18 cellular contexts compared by ENCODE assay signal in genomic region chr1:173295995-173296394, GRCh38.
DNase-seq lines count a peak whose midpoint lies in the region; ATAC-seq and TF ChIP-seq lines count a peak whose summit lies in the region.
"Had no signal": no experiment of that assay in that cellular context is flagged by ENCODE, and none has a peak within 500 bp of the region (broad histone marks: within the 10 kb centered on the region; RNA-seq: fewer than 3 reads in every experiment).

No MANE protein-coding gene starts in this region.

- H3F3A ChIP-seq in GM23248 (ENCODE audit: insufficient read depth), result peaks cover 45% of the 10 kb centered on the region

- POLR2A ChIA-PET in naive thymus-derived CD4-positive, alpha-beta T cell (lab: Charles Lee), result no interaction called here

- peaks cover 30% of the 10 kb centered on the region for H3K9me3 Mint-ChIP-seq in dendritic cell treated with granulocyte-macrophage colony-stimulating factor and Interleukin-4, amounts not matched to agents 40 ng/mL and 50 ng/mL, for 4 days
- H3K9me3 Mint-ChIP-seq in naive thymus-derived CD4-positive, alpha-beta T cell, result peaks cover 0 to 14% (median 1%) of the 10 kb centered on the region in 11 donors
- peaks cover 5% of the 10 kb centered on the region for H3K9me3 Mint-ChIP-seq in activated T-helper 2 cell treated with anti-CD3 and anti-CD28 coated beads, Interferon-gamma antibody, Interleukin-2, Interleukin-4, amounts not matched to agents 10 μg/mL and 5 μg/mL and 100 μg/mL, durations not matched to agents 14 hours and 24 hours and 36 hours
- H3K9me3 Mint-ChIP-seq: H9 had no signal

- H3K9me3 ChIP-seq in GM23248 (ENCODE audit: low read depth), result no peaks in the 10 kb centered on the region
- H3K9me3 ChIP-seq in naive thymus-derived CD4-positive, alpha-beta T cell (ENCODE audit: control insufficient read depth in 2 of 3, low read length in 3 of 3), result no peaks in the 10 kb centered on the region
- H3K9me3 ChIP-seq: adrenal gland, SJCRH30, testis had no signal

- peak overlapping the region; percentile 78 for H3K27ac Mint-ChIP-seq in dendritic cell treated with granulocyte-macrophage colony-stimulating factor and Interleukin-4, amounts not matched to agents 40 ng/mL and 50 ng/mL, for 4 days
- no peak overlapping the region for H3K27ac Mint-ChIP-seq in naive thymus-derived CD4-positive, alpha-beta T cell
- no peak overlapping the region for H3K27ac Mint-ChIP-seq in activated T-helper 2 cell treated with anti-CD3 and anti-CD28 coated beads, Interferon-gamma antibody, Interleukin-2, Interleukin-4, amounts not matched to agents 10 μg/mL and 5 μg/mL and 100 μg/mL, durations not matched to agents 14 hours and 24 hours and 36 hours
- H3K27ac Mint-ChIP-seq: B cell, H9 had no signal

- no peaks in the 10 kb centered on the region for H3K36me3 ChIP-seq in GM23248 (ENCODE audit: low read depth)
- no peaks in the 10 kb centered on the region for H3K36me3 ChIP-seq in naive thymus-derived CD4-positive, alpha-beta T cell (ENCODE audit: control insufficient read depth in 2 of 3, insufficient read depth in 3 of 3, low read length in 3 of 3)
- H3K36me3 ChIP-seq: adrenal gland, SJCRH30 had no signal

- no peaks in the 10 kb centered on the region for H3K27me3 Mint-ChIP-seq in dendritic cell treated with granulocyte-macrophage colony-stimulating factor and Interleukin-4, amounts not matched to agents 40 ng/mL and 50 ng/mL, for 4 days
- H3K27me3 Mint-ChIP-seq in naive thymus-derived CD4-positive, alpha-beta T cell, result peaks cover 0 to 30% (median 0%) of the 10 kb centered on the region in 5 donors
- peaks cover 41% of the 10 kb centered on the region for H3K27me3 Mint-ChIP-seq in activated T-helper 2 cell treated with anti-CD3 and anti-CD28 coated beads, Interferon-gamma antibody, Interleukin-2, Interleukin-4, amounts not matched to agents 10 μg/mL and 5 μg/mL and 100 μg/mL, durations not matched to agents 14 hours and 24 hours and 36 hours (ENCODE audit: low read depth)
- H3K27me3 Mint-ChIP-seq: B cell had no signal

- peak; percentile 33 for DNase-seq in GM23248
- peak; percentile 10 for DNase-seq in NB4 (ENCODE audit: low read depth)
- DNase-seq in naive thymus-derived CD4-positive, alpha-beta T cell, result no peak
- no peak for DNase-seq in coronary artery (ENCODE audit: low spot score)
- DNase-seq in activated T-helper 2 cell treated with anti-CD3 and anti-CD28 coated beads, Interferon-gamma antibody, Interleukin-2, Interleukin-4, amounts not matched to agents 10 μg/mL and 5 μg/mL and 100 μg/mL, durations not matched to agents 14 hours and 24 hours and 36 hours (ENCODE audit: low spot score), result no peak
- DNase-seq: activated CD8-positive, alpha-beta memory T cell treated with anti-CD3 and anti-CD28 coated beads for 24 hours; adrenal gland; GDM1; H9; NCI-H187; SJCRH30; stimulated activated CD4-positive, alpha-beta T cell treated with anti-CD3 and anti-CD28 coated beads, Interleukin-4, amount 100 ng/mL, for 4 hours; stimulated activated CD8-positive, alpha-beta memory T cell treated with anti-CD3 and anti-CD28 coated beads, Interleukin-4, amount 100 ng/mL, for 48 hours; testis had no signal

- no peak overlapping the region for H3K4me3 ChIP-seq in GM23248
- H3K4me3 ChIP-seq in NB4 (ENCODE audit: low read depth, low read length), result no peak overlapping the region
- H3K4me3 ChIP-seq in naive thymus-derived CD4-positive, alpha-beta T cell (ENCODE audit: low read length), result no peak overlapping the region
- no peak overlapping the region for H3K4me3 ChIP-seq in coronary artery
- H3K4me3 ChIP-seq: adrenal gland, SJCRH30, skin epidermis, testis had no signal

- H3K4me1 Mint-ChIP-seq in dendritic cell treated with granulocyte-macrophage colony-stimulating factor and Interleukin-4, amounts not matched to agents 40 ng/mL and 50 ng/mL, for 4 days (ENCODE audit: low read depth), result peaks cover 31% of the 10 kb centered on the region
- H3K4me1 Mint-ChIP-seq in naive thymus-derived CD4-positive, alpha-beta T cell, result peaks cover 14 to 28% (median 22%) of the 10 kb centered on the region in 7 donors
- peaks cover 29% of the 10 kb centered on the region for H3K4me1 Mint-ChIP-seq in activated T-helper 2 cell treated with anti-CD3 and anti-CD28 coated beads, Interferon-gamma antibody, Interleukin-2, Interleukin-4, amounts not matched to agents 10 μg/mL and 5 μg/mL and 100 μg/mL, durations not matched to agents 14 hours and 24 hours and 36 hours (ENCODE audit: low read depth)

- intact Hi-C loops in dendritic cell treated with granulocyte-macrophage colony-stimulating factor and Interleukin-4, amounts not matched to agents 40 ng/mL and 50 ng/mL, for 4 days (cut with micrococcal nuclease), result no loop called here
- intact Hi-C loops in naive thymus-derived CD4-positive, alpha-beta T cell (cut with micrococcal nuclease), result no loop called here
- intact Hi-C loops in activated T-helper 2 cell treated with anti-CD3 and anti-CD28 coated beads, Interferon-gamma antibody, Interleukin-2, Interleukin-4, amounts not matched to agents 10 μg/mL and 5 μg/mL and 100 μg/mL, durations not matched to agents 14 hours and 24 hours and 36 hours (cut with micrococcal nuclease), result loop anchor here (5.0 to 10.0 kb wide), 2 partner anchors 414 to 859 kb away; partner anchors contain the start of gene RABGAP1L

- H3K9me2 ChIP-seq in GM23248 (ENCODE audit: insufficient read depth), result no peaks in the 10 kb centered on the region

- peaks cover 56% of the 10 kb centered on the region for H3K4me1 ChIP-seq in GM23248 (ENCODE audit: insufficient read depth)
- H3K4me1 ChIP-seq in naive thymus-derived CD4-positive, alpha-beta T cell (ENCODE audit: control insufficient read depth in 2 of 2, insufficient read depth in 2 of 2, low read length in 2 of 2), result peaks cover 0 to 6% of the 10 kb centered on the region in 2 donors
- H3K4me1 ChIP-seq: testis had no signal

- in situ Hi-C loops in GM23248 (cut with MboI), result no loop called here

- H3K27me3 ChIP-seq in GM23248 (replicated peaks; ENCODE audit: insufficient read depth), result no peaks in the 10 kb centered on the region
- H3K27me3 ChIP-seq in naive thymus-derived CD4-positive, alpha-beta T cell (ENCODE audit: control insufficient read depth in 2 of 2, insufficient read depth in 2 of 2, low read length in 2 of 2), result no peaks in the 10 kb centered on the region
- H3K27me3 ChIP-seq: adrenal gland, SJCRH30, testis had no signal

- no peak overlapping the region for H3K4me2 ChIP-seq in GM23248 (ENCODE audit: unreplicated experiment)

- CTCF ChIA-PET in naive thymus-derived CD4-positive, alpha-beta T cell (lab: Charles Lee), result no interaction called here

- H3K36me3 Mint-ChIP-seq in dendritic cell treated with granulocyte-macrophage colony-stimulating factor and Interleukin-4, amounts not matched to agents 40 ng/mL and 50 ng/mL, for 4 days (ENCODE audit: low read depth), result no peaks in the 10 kb centered on the region
- peaks cover 1 to 14% (median 6%) of the 10 kb centered on the region in 5 donors for H3K36me3 Mint-ChIP-seq in naive thymus-derived CD4-positive, alpha-beta T cell
- H3K36me3 Mint-ChIP-seq in activated T-helper 2 cell treated with anti-CD3 and anti-CD28 coated beads, Interferon-gamma antibody, Interleukin-2, Interleukin-4, amounts not matched to agents 10 μg/mL and 5 μg/mL and 100 μg/mL, durations not matched to agents 14 hours and 24 hours and 36 hours (ENCODE audit: low read depth), result no peaks in the 10 kb centered on the region

- no peak for TF ChIP-seq CTCF in NB4 (IDR thresholded peaks at IDR 0.05; ENCODE audit: low read depth, low read length)
- no peak for TF ChIP-seq CTCF in coronary artery (IDR thresholded peaks at IDR 0.05)

- 39 to 43% methylated on average over 1 of the region's 1 CpG for WGBS in GM23248 (ENCODE audit: low coverage in 1 of 2, low lambda C conversion rate in 2 of 2, missing lambda C conversion rate in 2 of 2), 2 experiments

- no peak overlapping the region for H2AFZ ChIP-seq in GM23248

- H3K27ac ChIP-seq in GM23248, result peak overlapping the region; percentile 37
- H3K27ac ChIP-seq in naive thymus-derived CD4-positive, alpha-beta T cell (ENCODE audit: low read depth, low read length), result no peak overlapping the region
- no peak overlapping the region for H3K27ac ChIP-seq in coronary artery
- H3K27ac ChIP-seq: SJCRH30, skin epidermis, testis had no signal

- TF ChIP-seq POLR2A in NB4 (IDR thresholded peaks at IDR 0.05; ENCODE audit: extremely low read depth, insufficient read length), result no peak

- peak; percentile 59 for ATAC-seq in naive thymus-derived CD4-positive, alpha-beta T cell
- no peak for ATAC-seq in GM18858 (IDR thresholded peaks at IDR 0.05; ENCODE audit: unreplicated experiment)

- no peak overlapping the region for H3K9ac ChIP-seq in GM23248

- no peaks in the 10 kb centered on the region for H4K20me1 ChIP-seq in GM23248 (ENCODE audit: insufficient read depth)

- no peak overlapping the region for H3K4me3 Mint-ChIP-seq in dendritic cell treated with granulocyte-macrophage colony-stimulating factor and Interleukin-4, amounts not matched to agents 40 ng/mL and 50 ng/mL, for 4 days
- no peak overlapping the region for H3K4me3 Mint-ChIP-seq in naive thymus-derived CD4-positive, alpha-beta T cell
- H3K4me3 Mint-ChIP-seq in activated T-helper 2 cell treated with anti-CD3 and anti-CD28 coated beads, Interferon-gamma antibody, Interleukin-2, Interleukin-4, amounts not matched to agents 10 μg/mL and 5 μg/mL and 100 μg/mL, durations not matched to agents 14 hours and 24 hours and 36 hours (ENCODE audit: low read depth), result no peak overlapping the region
- H3K4me3 Mint-ChIP-seq: B cell, H9 had no signal

- no peaks in the 10 kb centered on the region for H3K79me2 ChIP-seq in GM23248 (ENCODE audit: insufficient read depth)

Comparison
In these comparisons a context has a peak if more than half of its experiments do, and no peak if none do; other contexts are left out.
1. DNase-seq: peak in GM23248 (single experiment) and NB4 (single experiment); none in naive thymus-derived CD4-positive, alpha-beta T cell (0 of 9), coronary artery (single experiment) and activated T-helper 2 cell treated with anti-CD3 and anti-CD28 coated beads, Interferon-gamma antibody, Interleukin-2, Interleukin-4, amounts not matched to agents 10 μg/mL and 5 μg/mL and 100 μg/mL, durations not matched to agents 14 hours and 24 hours and 36 hours (single experiment).